In genomic region chr4:78863991-78864390, GRCh38 we compare ENCODE assay signal across 1 cellular context.
TF ChIP-seq lines count a peak whose summit lies in the region.

No MANE protein-coding gene starts in this region.

TF ChIP-seq in K562, 482 proteins besides CTCF, POLR2A, EP300 and RAD21 (continued from another document):
- TF ChIP-seq, protein P1, sequence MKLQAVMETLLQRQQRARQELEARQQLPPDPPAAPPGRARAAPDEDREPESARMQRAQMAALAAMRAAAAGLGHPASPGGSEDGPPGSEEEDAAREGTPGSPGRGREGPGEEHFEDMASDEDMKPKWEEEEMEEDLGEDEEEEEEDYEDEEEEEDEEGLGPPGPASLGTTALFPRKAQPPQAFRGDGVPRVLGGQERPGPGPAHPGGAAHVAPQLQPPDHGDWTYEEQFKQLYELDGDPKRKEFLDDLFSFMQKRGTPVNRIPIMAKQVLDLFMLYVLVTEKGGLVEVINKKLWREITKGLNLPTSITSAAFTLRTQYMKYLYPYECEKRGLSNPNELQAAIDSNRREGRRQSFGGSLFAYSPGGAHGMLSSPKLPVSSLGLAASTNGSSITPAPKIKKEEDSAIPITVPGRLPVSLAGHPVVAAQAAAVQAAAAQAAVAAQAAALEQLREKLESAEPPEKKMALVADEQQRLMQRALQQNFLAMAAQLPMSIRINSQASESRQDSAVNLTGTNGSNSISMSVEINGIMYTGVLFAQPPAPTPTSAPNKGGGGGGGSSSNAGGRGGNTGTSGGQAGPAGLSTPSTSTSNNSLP (IDR thresholded peaks at IDR 0.05; ENCODE audit: borderline replicate concordance, low read depth, low read length): peak; percentile 5; the same call in 1 of the 2 replicates
